In genomic region chr2:112784199-112785189, GRCh38 we compare ENCODE assay signal across 8 cellular contexts. TPM values are rescaled to one million over a fixed set of nuclear protein-coding genes. Genes with fewer than 3 reads are reported as not detected.
DNase-seq lines count a peak whose midpoint lies in the region; ATAC-seq, FAIRE-seq and TF ChIP-seq lines count a peak whose summit lies in the region.
"Had no signal": no experiment of that assay in that cellular context is flagged by ENCODE, and none has a peak within 500 bp of the region (broad histone marks: within the 10 kb centered on the region; RNA-seq: fewer than 3 reads in every experiment).

TSS of gene IL1A (minus strand) at chr2:112784493. CDS start at chr2:112783770, 723 bp downstream.

- H3K79me2 ChIP-seq in GM23338 (replicated peaks; ENCODE audit: insufficient read depth) (no peaks in the 10 kb centered on the region), endothelial cell of umbilical vein (ENCODE audit: control insufficient read depth, insufficient read depth, low read length) (no peaks in the 10 kb centered on the region)

- TF ChIP-seq CTCF in GM23338 (conservative IDR thresholded peaks at IDR 0.05; ENCODE audit: low read depth in 2 of 2) (no peak), endothelial cell of umbilical vein (IDR thresholded peaks at IDR 0.05; ENCODE audit: extremely low read depth in 1 of 2, insufficient read depth in 1 of 2, low read depth in 1 of 2, low read length in 2 of 2) (no peak), psoas muscle (IDR thresholded peaks at IDR 0.05) (no peak)

- H3K9me3 ChIP-seq in endothelial cell of umbilical vein (replicated peaks; ENCODE audit: control insufficient read depth, insufficient read depth, low read length) (no peaks in the 10 kb centered on the region), psoas muscle (no peaks in the 10 kb centered on the region)

- H3K4me2 ChIP-seq in GM23338, result peak within 1 kb of the TSS; percentile 35
- peak within 1 kb of the TSS; percentile 80 for H3K4me2 ChIP-seq in endothelial cell of umbilical vein (ENCODE audit: insufficient read depth, low read length)

- no peaks in the 10 kb centered on the region for H3K9me1 ChIP-seq in endothelial cell of umbilical vein (replicated peaks; ENCODE audit: control insufficient read depth, extremely low read depth, insufficient read depth, low read length)

- no peaks in the 10 kb centered on the region; the same call in 1 of the 3 replicates for H3K9me3 Mint-ChIP-seq in GM23338

- H3K36me3 ChIP-seq in GM23338 (ENCODE audit: insufficient read depth) (no peaks in the 10 kb centered on the region), endothelial cell of umbilical vein (ENCODE audit: control insufficient read depth in 2 of 2, extremely low read depth in 1 of 2, insufficient read depth in 2 of 2, low read length in 2 of 2) (no peaks in the 10 kb centered on the region), psoas muscle (ENCODE audit: insufficient read depth in 1 of 2, low read depth in 1 of 2) (no peaks in the 10 kb centered on the region)

- peaks cover 26% of the 10 kb centered on the region for H3K4me1 Mint-ChIP-seq in GM23338

- H3K4me1 ChIP-seq in GM23338 (ENCODE audit: insufficient read depth), result peaks cover 22% of the 10 kb centered on the region
- H3K4me1 ChIP-seq in endothelial cell of umbilical vein (ENCODE audit: control insufficient read depth, extremely low read depth, insufficient read depth, low read length), result peaks cover 43% of the 10 kb centered on the region
- H3K4me1 ChIP-seq in psoas muscle, result no peaks in the 10 kb centered on the region

- FAIRE-seq in endothelial cell of umbilical vein (lab: Jason Lieb, UNC), result peak; percentile 79

- H3K9me2 ChIP-seq in GM23338 (ENCODE audit: insufficient read depth), result peaks cover 16% of the 10 kb centered on the region

- 37 to 46% (median 39%) methylated on average over 13 of the region's 13 CpGs for WGBS in psoas muscle, 3 donors

- H3K36me3 Mint-ChIP-seq in GM23338 (ENCODE audit: low read depth), result no peaks in the 10 kb centered on the region

- H4K20me1 ChIP-seq in GM23338 (replicated peaks; ENCODE audit: insufficient read depth) (no peaks in the 10 kb centered on the region), endothelial cell of umbilical vein (replicated peaks; ENCODE audit: control insufficient read depth, extremely low read depth, insufficient read depth, low read length) (no peaks in the 10 kb centered on the region)

- H3K9ac ChIP-seq in endothelial cell of umbilical vein (replicated peaks; ENCODE audit: extremely low read depth, insufficient read depth, low read length), result peak within 1 kb of the TSS; percentile 38

- peak within 1 kb of the TSS; percentile 16; the same call in 1 of the 2 replicates for H3K4me3 ChIP-seq in GM23338
- H3K4me3 ChIP-seq in endothelial cell of umbilical vein (replicated peaks in 1 of 3; ENCODE audit: insufficient read depth in 1 of 3, low read depth in 1 of 3, low read length in 3 of 3), result peak within 1 kb of the TSS in 1 of 3 experiments; percentile 37
- no peak within 1 kb of the TSS for H3K4me3 ChIP-seq in psoas muscle

- no peak within 1 kb of the TSS; the same call in 1 of the 2 replicates for H3K27ac Mint-ChIP-seq in GM23338

- H3K27me3 ChIP-seq in GM23338 (ENCODE audit: insufficient read depth), result no peaks in the 10 kb centered on the region
- no peaks in the 10 kb centered on the region for H3K27me3 ChIP-seq in endothelial cell of umbilical vein (ENCODE audit: control insufficient read depth in 2 of 2, insufficient read depth in 2 of 2, low read length in 2 of 2)
- no peaks in the 10 kb centered on the region for H3K27me3 ChIP-seq in psoas muscle (ENCODE audit: insufficient read depth in 3 of 3, low read length in 2 of 3)

- POLR2A ChIA-PET in endothelial cell of umbilical vein (lab: Charles Lee), result no interaction called here

- H3F3A ChIP-seq in GM23338 (replicated peaks; ENCODE audit: low read depth), result no peaks in the 10 kb centered on the region

- no peak for TF ChIP-seq POLR2A in endothelial cell of umbilical vein (IDR thresholded peaks at IDR 0.05; ENCODE audit: low read depth, low read length)

- dilution Hi-C loops in endothelial cell of umbilical vein (cut with MboI; ENCODE audit: extremely low pct_ligation_motif_present, low sequenced_read_pairs), result no loop called here

- peak; percentile 98 for ATAC-seq in GM23338
- no peak for ATAC-seq in GM21390 (IDR thresholded peaks at IDR 0.05; ENCODE audit: unreplicated experiment)
- ATAC-seq in HG02870 (IDR thresholded peaks at IDR 0.05; ENCODE audit: unreplicated experiment), result no peak
- no peak for ATAC-seq in psoas muscle

- H2AFZ ChIP-seq in GM23338 (peak within 1 kb of the TSS; percentile 43), endothelial cell of umbilical vein (ENCODE audit: low read depth, low read length) (peak within 1 kb of the TSS; percentile 83)

- H3K4me3 Mint-ChIP-seq in GM23338, result peak within 1 kb of the TSS; percentile 22

- CTCF ChIA-PET in endothelial cell of umbilical vein (lab: Charles Lee), result interaction anchor here (1.2 to 3.6 kb wide), 8 partner anchors 9 to 157 kb away, joined by 3 to 14 read pairs (median 6); no protein-coding TSS in a partner anchor

- BruUV-seq in endothelial cell of umbilical vein (replicated peaks; lab: Mats Ljungman, UMichigan), result TSS peak; percentile 74

- DNase-seq in GM23338 (ENCODE audit: low spot score) (peak; percentile 87), NOMO-1 treated with dmso at 0.1 percent for 144 hours (lab: John Stamatoyannopoulos, UW; ENCODE audit: unreplicated experiment) (peak; percentile 59), endothelial cell of umbilical vein (ENCODE audit: low read depth, low spot score) (peak; percentile 73), renal cortical epithelial cell (ENCODE audit: low read depth) (peak; percentile 82), psoas muscle (no peak)

- H3K27ac ChIP-seq in GM23338 (ENCODE audit: low read depth) (no peak within 1 kb of the TSS), endothelial cell of umbilical vein (ENCODE audit: insufficient read depth, low read depth, low read length) (peak within 1 kb of the TSS; percentile 73), psoas muscle (no peak within 1 kb of the TSS)

- intact Hi-C loops in endothelial cell of umbilical vein (cut with micrococcal nuclease), result no loop called here
- intact Hi-C loops in psoas muscle (cut with DNase I), result no loop called here

- H3K27me3 Mint-ChIP-seq in GM23338 (ENCODE audit: insufficient read depth, low read depth, poor library complexity), result peaks cover 6% of the 10 kb centered on the region

TF ChIP-seq in GM23338, 12 proteins besides CTCF, POLR2A, EP300 and RAD21 (continues in another document):
- TF ChIP-seq POLR2AphosphoS5 (IDR thresholded peaks at IDR 0.05; ENCODE audit: low read depth) (no peak), EZH2 (IDR thresholded peaks at IDR 0.05; ENCODE audit: low read depth, unreplicated experiment) (no peak), JUNB (IDR thresholded peaks at IDR 0.05; ENCODE audit: unreplicated experiment) (no peak)

TF ChIP-seq in endothelial cell of umbilical vein, 7 proteins besides CTCF, POLR2A, EP300 and RAD21:
- TF ChIP-seq JUN (IDR thresholded peaks at IDR 0.05; ENCODE audit: borderline replicate concordance, insufficient read depth, insufficient read length, low read depth) (peak; percentile 41), EZH2 (IDR thresholded peaks at IDR 0.05; ENCODE audit: borderline replicate concordance, low read depth, low read length, severe bottlenecking) (no peak), FOS (IDR thresholded peaks at IDR 0.05; ENCODE audit: borderline replicate concordance, insufficient read depth, low read length) (peak; percentile 55), POLR2AphosphoS5 (IDR thresholded peaks at IDR 0.05; ENCODE audit: insufficient read depth, low read depth, low read length) (peak; percentile 20), MAX (IDR thresholded peaks at IDR 0.05; ENCODE audit: insufficient read depth, insufficient read length) (no peak), MYC (IDR thresholded peaks at IDR 0.05; ENCODE audit: low read depth, low read length) (no peak)

RNA-seq across cellular contexts. Expression of gene IL1A, which starts in this region (rescaled TPM):
- total RNA-seq in GM23338 (2014; rRNA removed; shearing (Covaris generic)), result 0.19 and 0.73 TPM in 2 replicates
- polyA plus RNA-seq in GM23338 (2016; fragmentation: Nextera tagmentation; extraction: Ambion mirVana) (0.47 and 0.65 TPM in 2 replicates), endothelial cell of umbilical vein (0.25 and 0.29 TPM in 2 replicates), psoas muscle (under 1 TPM in 1 of 3 donors, not detected in 2; 0.08 TPM)
- total RNA-seq in endothelial cell of umbilical vein (0.99 and 1.4 TPM in 2 replicates), renal cortical epithelial cell (0.15 and 6.3 TPM in 2 replicates), psoas muscle (under 1 TPM in 1 of 4 donors, not detected in 3; 0.12 TPM)
- 0.27 and 0.44 TPM in 2 replicates for polyA plus RNA-seq in endothelial cell of umbilical vein (2011; cell fraction: cytosol; rRNA removed)
- 0.90 and 1.1 TPM in 2 replicates for polyA plus RNA-seq in endothelial cell of umbilical vein (2011; cell fraction: nucleus; rRNA removed)
- polyA plus RNA-seq in endothelial cell of umbilical vein (2012), result 3.5 and 4.3 TPM in 2 replicates
- 0.21 and 0.44 TPM in 2 replicates for polyA minus RNA-seq in endothelial cell of umbilical vein
- polyA minus RNA-seq in endothelial cell of umbilical vein (2011; cell fraction: cytosol; rRNA and poly(A)+ RNA removed), result 0.72 TPM
- polyA minus RNA-seq in endothelial cell of umbilical vein (2011; cell fraction: nucleus; rRNA and poly(A)+ RNA removed), result 0.19 and 0.34 TPM in 2 replicates
- total RNA-seq: SK-MEL-5 had no signal

Comparison
In these comparisons a context has a peak if more than half of its experiments do, and no peak if none do; other contexts are left out.
1. Peak in DNase-seq, ATAC-seq, H3K4me3 ChIP-seq and H3K4me2 ChIP-seq in GM23338; RNA of the gene not detected or under 1 TPM.
2. DNase-seq: peak in NOMO-1 treated with dmso at 0.1 percent for 144 hours (single experiment), endothelial cell of umbilical vein (single experiment) and renal cortical epithelial cell (single experiment); none in psoas muscle (0 of 2).